In the genomic region with DNA sequence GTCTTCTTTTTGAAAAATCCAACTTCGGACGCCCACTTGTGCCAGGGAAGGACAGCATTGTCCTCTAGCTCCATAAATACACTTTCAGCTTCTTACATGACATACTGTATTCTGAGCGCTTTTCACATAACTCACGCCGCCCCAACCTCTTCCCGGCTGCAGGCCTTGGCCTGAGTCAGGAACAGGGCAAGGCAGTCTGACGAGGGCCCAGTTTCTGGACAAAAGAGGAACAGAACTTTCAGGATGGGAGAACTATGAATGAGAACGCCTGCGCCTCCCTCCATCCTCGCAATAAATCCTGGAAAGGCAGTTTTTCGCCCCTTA, we compare ENCODE assay signal across 9 cellular contexts.
DNase-seq lines count a peak whose midpoint lies in the region; ATAC-seq and FAIRE-seq lines count a peak whose summit lies in the region.
"Had no signal": no experiment of that assay in that cellular context is flagged by ENCODE, and none has a peak within 500 bp of the region (broad histone marks: within the 10 kb centered on the region; RNA-seq: fewer than 3 reads in every experiment).

No MANE protein-coding gene starts in this region.

- peaks cover 29% of the 10 kb centered on the region for H3K4me1 ChIP-seq in muscle layer of colon (ENCODE audit: insufficient read depth, low read length)

- DNase-seq in activated CD4-positive, CD25-positive, alpha-beta regulatory T cell treated with anti-CD3 and anti-CD28 coated beads, Interleukin-2, amount 50 U/mL, for 72 hours: no peak
- DNase-seq in caudate nucleus (lab: John Stamatoyannopoulos, UW): no peak
- DNase-seq in HPDE6-E6E7 (ENCODE audit: extremely low spot score): no peak
- DNase-seq in T-helper 2 cell treated with Interferon-gamma antibody and Interleukin-4, amounts not matched to agents 5 μg/mL and 100 μg/mL, for 36 hours (ENCODE audit: low spot score): no peak
- no peak for DNase-seq in urothelium cell line (ENCODE audit: low spot score)

- no peaks in the 10 kb centered on the region for H3K9me3 ChIP-seq in muscle layer of colon (ENCODE audit: low read length)

- H3K9me3 Mint-ChIP-seq in T-helper 2 cell treated with Interferon-gamma antibody and Interleukin-4, amounts not matched to agents 5 μg/mL and 100 μg/mL, for 36 hours: no peaks in the 10 kb centered on the region
- H3K9me3 Mint-ChIP-seq: activated naive CD4-positive, alpha-beta T cell treated with anti-CD3 and anti-CD28 coated beads, Interleukin-2, amount 50 U/mL, for 24 hours had no signal

- peak overlapping the region; percentile 99 for H3K27ac ChIP-seq in caudate nucleus (ENCODE audit: low read depth, low read length)
- H3K27ac ChIP-seq in muscle layer of colon (ENCODE audit: low read depth, low read length): peak overlapping the region; percentile 96

- peaks cover 32% of the 10 kb centered on the region for H3K36me3 Mint-ChIP-seq in T-helper 2 cell treated with Interferon-gamma antibody and Interleukin-4, amounts not matched to agents 5 μg/mL and 100 μg/mL, for 36 hours (ENCODE audit: low read depth)

- H3K27ac Mint-ChIP-seq in T-helper 2 cell treated with Interferon-gamma antibody and Interleukin-4, amounts not matched to agents 5 μg/mL and 100 μg/mL, for 36 hours: no peak overlapping the region
- H3K27ac Mint-ChIP-seq: activated naive CD4-positive, alpha-beta T cell treated with anti-CD3 and anti-CD28 coated beads, Interleukin-2, amount 50 U/mL, for 24 hours had no signal

- peak; percentile 2 to 6 for ATAC-seq in activated CD4-positive, CD25-positive, alpha-beta regulatory T cell treated with anti-CD3 and anti-CD28 coated beads, Interleukin-2, amount 50 U/mL, for 24 hours
- ATAC-seq in HG03378 (IDR thresholded peaks at IDR 0.05; ENCODE audit: unreplicated experiment): peak; percentile 10

- peak overlapping the region; percentile 75 for H3K9ac ChIP-seq in muscle layer of colon (ENCODE audit: low read length)

- no peaks in the 10 kb centered on the region for H3K27me3 ChIP-seq in muscle layer of colon (ENCODE audit: control insufficient read depth in 1 of 2, insufficient read depth in 2 of 2, low read length in 2 of 2)

- no peak for FAIRE-seq in urothelium cell line (lab: Jason Lieb, UNC)

- H3K4me1 Mint-ChIP-seq in T-helper 2 cell treated with Interferon-gamma antibody and Interleukin-4, amounts not matched to agents 5 μg/mL and 100 μg/mL, for 36 hours (ENCODE audit: low read depth): peaks cover 21% of the 10 kb centered on the region

- H3K4me3 ChIP-seq in muscle layer of colon (ENCODE audit: low read depth in 1 of 2, low read length in 2 of 2): peak overlapping the region; percentile 69 to 82

- no peak overlapping the region for H3K4me3 Mint-ChIP-seq in T-helper 2 cell treated with Interferon-gamma antibody and Interleukin-4, amounts not matched to agents 5 μg/mL and 100 μg/mL, for 36 hours
- H3K4me3 Mint-ChIP-seq: activated naive CD4-positive, alpha-beta T cell treated with anti-CD3 and anti-CD28 coated beads, Interleukin-2, amount 50 U/mL, for 24 hours had no signal

- H3K27me3 Mint-ChIP-seq in T-helper 2 cell treated with Interferon-gamma antibody and Interleukin-4, amounts not matched to agents 5 μg/mL and 100 μg/mL, for 36 hours (ENCODE audit: low read depth): no peaks in the 10 kb centered on the region
- H3K27me3 Mint-ChIP-seq: activated naive CD4-positive, alpha-beta T cell treated with anti-CD3 and anti-CD28 coated beads, Interleukin-2, amount 50 U/mL, for 24 hours had no signal

- H3K36me3 ChIP-seq in muscle layer of colon (ENCODE audit: insufficient read depth, low read length): peaks cover 32% of the 10 kb centered on the region
